ENCODE assay signal across 19 cellular contexts in the genomic region with DNA sequence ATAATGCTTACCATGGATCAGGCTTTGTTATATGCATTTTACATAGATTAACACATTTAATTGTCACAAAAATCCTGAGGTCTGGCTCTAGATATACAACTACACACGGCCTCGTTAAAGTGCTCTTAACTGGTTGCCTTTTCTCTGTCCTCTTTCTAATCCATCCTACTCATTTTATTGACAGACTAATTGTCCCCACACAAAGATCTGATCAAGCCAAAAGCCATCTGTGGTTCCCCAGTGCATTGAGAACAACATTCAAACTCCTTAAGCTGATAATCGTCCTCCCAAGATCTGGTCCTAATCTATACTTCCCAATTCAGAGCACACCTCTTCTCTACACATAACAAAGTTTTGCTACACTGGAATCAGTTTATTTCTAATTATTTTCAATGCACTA. TPM values are rescaled to one million over a fixed set of nuclear protein-coding genes. Genes with fewer than 3 reads are reported as not detected.
DNase-seq lines count a peak whose midpoint lies in the region; ATAC-seq and TF ChIP-seq lines count a peak whose summit lies in the region.
"Had no signal": no experiment of that assay in that cellular context is flagged by ENCODE, and none has a peak within 500 bp of the region (broad histone marks: within the 10 kb centered on the region; RNA-seq: fewer than 3 reads in every experiment).

No MANE protein-coding gene starts in this region.

- H4K20me1 ChIP-seq in neural progenitor cell (ENCODE audit: low read depth) = no peaks in the 10 kb centered on the region
- H4K20me1 ChIP-seq: BLaER1 had no signal

- no peak overlapping the region for H2AFZ ChIP-seq in neural progenitor cell (replicated peaks)
- H2AFZ ChIP-seq: GM23248 had no signal

- H3K4me3 ChIP-seq in neural progenitor cell = no peak overlapping the region
- no peak overlapping the region for H3K4me3 ChIP-seq in left ventricle myocardium inferior
- H3K4me3 ChIP-seq: BLaER1, GM23248 had no signal

- H3K9ac ChIP-seq in neural progenitor cell = no peak overlapping the region
- H3K9ac ChIP-seq: BLaER1, GM23248 had no signal

- H3K36me3 ChIP-seq in neural progenitor cell (no peaks in the 10 kb centered on the region), left ventricle myocardium inferior (no peaks in the 10 kb centered on the region)
- H3K36me3 ChIP-seq: BLaER1 had no signal

- H3K79me2 ChIP-seq in neural progenitor cell (ENCODE audit: low read depth) = no peaks in the 10 kb centered on the region

- peak overlapping the region; percentile 40 for H3K4me2 ChIP-seq in neural progenitor cell
- H3K4me2 ChIP-seq: BLaER1 had no signal

- H3K4me3 Mint-ChIP-seq in neural progenitor cell = no peak overlapping the region
- H3K4me3 Mint-ChIP-seq: B cell; CD4-positive, CD25-positive, alpha-beta regulatory T cell; CD8-positive, alpha-beta T cell had no signal

- peak; percentile 45 for DNase-seq in NCI-H2171 treated with DMSO at 0.1 percent for 48 hours (lab: John Stamatoyannopoulos, UW)
- DNase-seq in NCI-H2171 (lab: John Stamatoyannopoulos, UW) = no peak
- peak; percentile 67 for DNase-seq in SK-N-DZ (ENCODE audit: low spot score)
- peak; percentile 16 for DNase-seq in neural progenitor cell (ENCODE audit: low spot score)
- DNase-seq in left ventricle myocardium inferior = no peak
- DNase-seq in DMS 273 (lab: John Stamatoyannopoulos, UW; ENCODE audit: unreplicated experiment) = no peak
- DNase-seq: Caco-2; CD4-positive, CD25-positive, alpha-beta regulatory T cell; CD8-positive, alpha-beta T cell; DND-41; GM23248; H7; HCEC 1CT had no signal

- no peak for ATAC-seq in HG02938 (IDR thresholded peaks at IDR 0.05; ENCODE audit: unreplicated experiment)
- ATAC-seq: CD8-positive, alpha-beta T cell had no signal

- H3K27ac ChIP-seq in neural progenitor cell (no peak overlapping the region), left ventricle myocardium inferior (replicated peaks) (no peak overlapping the region)
- H3K27ac ChIP-seq: 22Rv1, BLaER1, C4-2B, GM23248 had no signal

- no peak for TF ChIP-seq CTCF in neural progenitor cell (IDR thresholded peaks at IDR 0.05)
- TF ChIP-seq CTCF in left ventricle myocardium inferior (IDR thresholded peaks at IDR 0.05; ENCODE audit: borderline replicate concordance) = no peak

- H3K4me1 ChIP-seq in neural progenitor cell = peaks cover 13% of the 10 kb centered on the region
- no peaks in the 10 kb centered on the region for H3K4me1 ChIP-seq in left ventricle myocardium inferior
- H3K4me1 ChIP-seq: BLaER1, Caco-2 had no signal

- H3K36me3 Mint-ChIP-seq in neural progenitor cell = peaks cover under 1% of the 10 kb centered on the region
- H3K36me3 Mint-ChIP-seq: CD4-positive, CD25-positive, alpha-beta regulatory T cell; CD8-positive, alpha-beta T cell had no signal

- H3K27me3 ChIP-seq in neural progenitor cell (no peaks in the 10 kb centered on the region), left ventricle myocardium inferior (ENCODE audit: low read depth) (no peaks in the 10 kb centered on the region)
- H3K27me3 ChIP-seq: BLaER1 had no signal

- no peaks in the 10 kb centered on the region for H3K4me1 Mint-ChIP-seq in neural progenitor cell
- H3K4me1 Mint-ChIP-seq: B cell; CD4-positive, CD25-positive, alpha-beta regulatory T cell had no signal

- H3K9me3 Mint-ChIP-seq in neural progenitor cell = peaks cover 7% of the 10 kb centered on the region
- H3K9me3 Mint-ChIP-seq: CD8-positive, alpha-beta T cell had no signal

- H3K9me3 ChIP-seq in neural progenitor cell (ENCODE audit: low read depth) (peaks cover under 1% of the 10 kb centered on the region), left ventricle myocardium inferior (replicated peaks) (peaks cover 8% of the 10 kb centered on the region)
- H3K9me3 ChIP-seq: BLaER1, Caco-2 had no signal

- H3K27me3 Mint-ChIP-seq in neural progenitor cell (ENCODE audit: insufficient read depth, low read depth) = no peaks in the 10 kb centered on the region
- H3K27me3 Mint-ChIP-seq: B cell; CD4-positive, CD25-positive, alpha-beta regulatory T cell had no signal

- H3K27ac Mint-ChIP-seq in neural progenitor cell = no peak overlapping the region
- H3K27ac Mint-ChIP-seq: B cell; CD4-positive, CD25-positive, alpha-beta regulatory T cell; CD8-positive, alpha-beta T cell had no signal

- peaks cover 4% of the 10 kb centered on the region for H3F3A ChIP-seq in neural progenitor cell (ENCODE audit: low read depth)

- intact Hi-C loops in left ventricle myocardium inferior (cut with micrococcal nuclease) = no loop called here

RNA-seq across cellular contexts. Expression of a gene that starts 23.9 kb away (rescaled TPM):
- polyA plus RNA-seq in SK-N-DZ (2014; cell fraction: cytosol; rRNA removed) = 34.0 and 42.6 TPM in 2 replicates
- 10.8 and 12.8 TPM in 2 replicates for polyA plus RNA-seq in SK-N-DZ (2014; cell fraction: nucleus; rRNA removed)
- 22.5 and 26.6 TPM in 2 replicates for total RNA-seq in neural progenitor cell (ENCODE audit: low replicate concordance)
- 0.11 TPM for total RNA-seq in left ventricle myocardium inferior
- total RNA-seq: B cell had no signal
- polyA plus RNA-seq: AG04450 had no signal

Comparison
In these comparisons a context has a peak if more than half of its experiments do, and no peak if none do; other contexts are left out.
1. DNase-seq: peak in NCI-H2171 treated with DMSO at 0.1 percent for 48 hours (single experiment), SK-N-DZ (single experiment) and neural progenitor cell (single experiment); none in NCI-H2171 (single experiment), left ventricle myocardium inferior (single experiment) and DMS 273 (single experiment).
2. RNA of a gene that starts 23.9 kb away (total RNA-seq): 22.5 to 26.6 TPM in neural progenitor cell; 0.11 TPM in left ventricle myocardium inferior (single experiment); every median in the first group is over 10 times any median in the second.